17 cellular contexts compared by ENCODE assay signal in genomic region chr16:84813141-84813933, GRCh38. TPM values are rescaled to one million over a fixed set of nuclear protein-coding genes. Genes with fewer than 3 reads are reported as not detected.
"Had no signal": no experiment of that assay in that cellular context is flagged by ENCODE, and none has a peak within 500 bp of the region (broad histone marks: within the 10 kb centered on the region; RNA-seq: fewer than 3 reads in every experiment).

No MANE protein-coding gene starts in this region.

- H3K27ac Mint-ChIP-seq: activated CD4-positive, alpha-beta T cell treated with anti-CD3 and anti-CD28 coated beads, Interleukin-2, amount 10 ng/mL, durations not matched to agents 24 days and 14 days; activated CD8-positive, alpha-beta memory T cell treated with anti-CD3 and anti-CD28 coated beads, Interleukin-2, amount 10 ng/mL, durations not matched to agents 7 days and 5 days; activated naive CD8-positive, alpha-beta T cell; nephron progenitor cell; stimulated activated naive CD8-positive, alpha-beta T cell treated with anti-CD3 and anti-CD28 coated beads, Interleukin-15, Interleukin-2, amounts not matched to agents 100 ng/mL and 50 ng/mL, for 24 hours had no signal

- H3K9me3 ChIP-seq: left lung, pancreas had no signal

- H3K4me1 ChIP-seq: pancreas had no signal

- H3K4me3 ChIP-seq: left lung, pancreas had no signal

- H3K27me3 Mint-ChIP-seq: activated naive CD8-positive, alpha-beta T cell had no signal

- H3K9me3 Mint-ChIP-seq: activated T-cell treated with anti-CD3 and anti-CD28 coated beads, Interleukin-2, amount 50 U/mL, for 4 hours; nephron progenitor cell; stimulated activated naive CD8-positive, alpha-beta T cell treated with anti-CD3 and anti-CD28 coated beads, Interleukin-15, Interleukin-2, amounts not matched to agents 100 ng/mL and 50 ng/mL, for 24 hours had no signal

- ATAC-seq: activated CD8-positive, alpha-beta memory T cell treated with anti-CD3 and anti-CD28 coated beads, Interleukin-2, amount 10 ng/mL, durations not matched to agents 7 days and 5 days; activated T-cell treated with anti-CD3 and anti-CD28 coated beads, Interleukin-2, amount 50 U/mL, for 4 hours; esophagus mucosa; left lung; pancreas had no signal

- H3K27me3 ChIP-seq: pancreas had no signal

- DNase-seq: activated CD4-positive, alpha-beta T cell treated with anti-CD3 and anti-CD28 coated beads, Interleukin-2, amount 10 ng/mL, durations not matched to agents 24 days and 14 days; activated CD8-positive, alpha-beta memory T cell treated with anti-CD3 and anti-CD28 coated beads, Interleukin-2, amount 10 ng/mL, durations not matched to agents 7 days and 5 days; activated gamma-delta T cell; activated T-cell treated with anti-CD3 and anti-CD28 coated beads, Interleukin-2, amount 50 U/mL, for 4 hours; anterior cingulate cortex; nephron progenitor cell; pancreas; stimulated activated CD4-positive, alpha-beta T cell treated with anti-CD3 and anti-CD28 coated beads, Interleukin-4, amount 100 ng/mL, for 1 hour; stimulated activated CD8-positive, alpha-beta memory T cell treated with anti-CD3 and anti-CD28 coated beads, Interleukin-4, amount 100 ng/mL, for 48 hours; T-helper 1 cell; WERI-Rb-1 had no signal

- H3K36me3 ChIP-seq: left lung, pancreas, WERI-Rb-1 had no signal

- H3K36me3 Mint-ChIP-seq: activated CD8-positive, alpha-beta memory T cell treated with anti-CD3 and anti-CD28 coated beads, Interleukin-2, amount 10 ng/mL, durations not matched to agents 7 days and 5 days; activated naive CD8-positive, alpha-beta T cell had no signal

- FAIRE-seq: bronchial epithelial cell, endometrium, pancreas had no signal

- H3K4me1 Mint-ChIP-seq: nephron progenitor cell had no signal

- H3K27ac ChIP-seq: left lung, pancreas, WERI-Rb-1 had no signal

- H3K4me3 Mint-ChIP-seq: activated CD4-positive, alpha-beta T cell treated with anti-CD3 and anti-CD28 coated beads, Interleukin-2, amount 10 ng/mL, durations not matched to agents 24 days and 14 days; activated CD8-positive, alpha-beta memory T cell treated with anti-CD3 and anti-CD28 coated beads, Interleukin-2, amount 10 ng/mL, durations not matched to agents 7 days and 5 days; activated naive CD8-positive, alpha-beta T cell; activated T-cell treated with anti-CD3 and anti-CD28 coated beads, Interleukin-2, amount 50 U/mL, for 4 hours; nephron progenitor cell; stimulated activated naive CD8-positive, alpha-beta T cell treated with anti-CD3 and anti-CD28 coated beads, Interleukin-15, Interleukin-2, amounts not matched to agents 100 ng/mL and 50 ng/mL, for 24 hours had no signal

RNA-seq across cellular contexts. Expression of gene CRISPLD2, which starts 6.4 kb away (rescaled TPM):
- total RNA-seq: activated CD8-positive, alpha-beta memory T cell treated with anti-CD3 and anti-CD28 coated beads, Interleukin-2, amount 10 ng/mL, durations not matched to agents 7 days and 5 days had no signal
